11 cellular contexts compared by ENCODE assay signal in the genomic region with DNA sequence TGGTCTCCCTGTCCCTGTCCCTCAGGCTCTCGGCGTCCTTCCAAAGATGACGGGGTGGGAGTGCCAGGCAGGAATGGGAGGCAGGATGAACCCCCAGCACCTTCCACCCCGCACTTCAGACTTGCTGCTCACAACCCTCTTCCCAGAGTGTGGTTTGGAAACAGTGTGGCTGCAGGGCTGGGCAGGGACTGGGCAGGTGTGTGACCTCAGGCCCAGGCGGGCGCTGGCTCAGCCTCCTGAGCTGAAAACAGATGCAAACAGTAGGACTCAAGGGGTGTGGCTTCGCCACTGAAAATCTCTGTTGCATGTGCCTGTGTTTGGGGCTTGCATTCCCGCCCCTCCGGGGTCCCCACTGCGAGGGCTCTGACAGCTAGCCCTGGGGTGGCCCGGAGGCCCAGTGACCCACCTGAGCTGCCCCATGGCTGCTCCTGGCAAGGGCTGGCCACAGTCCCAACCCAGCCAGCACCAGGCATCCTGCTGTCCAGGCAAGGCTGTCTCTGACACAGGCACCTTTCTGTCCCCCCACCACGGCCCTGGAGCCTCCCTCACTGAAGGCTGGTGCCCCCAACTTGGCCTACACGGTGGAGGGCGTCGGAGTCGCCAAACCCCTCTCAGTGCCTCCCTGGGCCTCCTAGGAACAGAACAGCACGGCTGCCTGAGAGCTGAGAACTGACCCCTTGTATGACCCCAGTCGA. TPM values are rescaled to one million over a fixed set of nuclear protein-coding genes. Genes with fewer than 3 reads are reported as not detected.
"Had no signal": no experiment of that assay in that cellular context is flagged by ENCODE, and none has a peak within 500 bp of the region (broad histone marks: within the 10 kb centered on the region; RNA-seq: fewer than 3 reads in every experiment).

No MANE protein-coding gene starts in this region.

- DNase-seq: activated CD8-positive, alpha-beta memory T cell treated with anti-CD3 and anti-CD28 coated beads, Interleukin-2, amount 50 U/mL, for 48 hours; activated CD8-positive, alpha-beta T cell treated with anti-CD3 and anti-CD28 coated beads for 36 hours; activated naive CD4-positive, alpha-beta T cell treated with anti-CD3 and anti-CD28 coated beads for 36 hours; effector memory CD4-positive, alpha-beta T cell; occipital lobe; T-helper 1 cell had no signal

- ATAC-seq: activated CD4-positive, alpha-beta T cell treated with anti-CD3 and anti-CD28 coated beads for 36 hours; natural killer cell treated with Interleukin-12 subunit alpha and Interleukin-12 subunit beta and Interleukin-15 and Interleukin-18, amount 100 ng/mL, for 72 hours had no signal

- H3K27ac ChIP-seq: heart right ventricle, skin epidermis, VCaP had no signal

- H3K4me3 ChIP-seq: heart right ventricle, skin epidermis had no signal

- H3K27me3 ChIP-seq: heart right ventricle had no signal

- H3K9me3 ChIP-seq: heart right ventricle had no signal

- H3K36me3 ChIP-seq: heart right ventricle had no signal

RNA-seq across cellular contexts. Expression of gene BEGAIN, which starts 46.1 kb away (rescaled TPM):
- total RNA-seq: natural killer cell treated with Interleukin-12 subunit alpha and Interleukin-12 subunit beta and Interleukin-15 and Interleukin-18, amount 100 ng/mL, for 72 hours had no signal
